1 cellular context compared by ENCODE assay signal in genomic region chr10:6580279-6581029, GRCh38.
TF ChIP-seq lines count a peak whose summit lies in the region.

No MANE protein-coding gene starts in this region.

TF ChIP-seq in HepG2, 621 proteins besides CTCF, POLR2A, EP300 and RAD21 (continued from another document and continues in another):
- TF ChIP-seq GTF3A (CRISPR knock-in tag; conservative IDR thresholded peaks at IDR 0.05), result no peak
- no peak for TF ChIP-seq ATM (IDR thresholded peaks at IDR 0.05; ENCODE audit: borderline replicate concordance)
- no peak for TF ChIP-seq ZNF296 (CRISPR knock-in tag; conservative IDR thresholded peaks at IDR 0.05)
- no peak for TF ChIP-seq ZBTB42 (CRISPR knock-in tag; IDR thresholded peaks at IDR 0.05)
- no peak for TF ChIP-seq SNRNP70 (IDR thresholded peaks at IDR 0.05; ENCODE audit: low read depth, low read length)
- peak; percentile 20; the same call in 1 of the 2 replicates for TF ChIP-seq MTA1 (CRISPR knock-in tag; IDR thresholded peaks at IDR 0.05; ENCODE audit: borderline replicate concordance)
- TF ChIP-seq ESRRA (CRISPR knock-in tag; IDR thresholded peaks at IDR 0.05; ENCODE audit: low read depth), result no peak
- no peak for TF ChIP-seq TBL1XR1 (IDR thresholded peaks at IDR 0.05; ENCODE audit: borderline replicate concordance, low read length, partially characterized antibody)
- peak; percentile 48; the same call in 1 of the 2 replicates for TF ChIP-seq ERF (CRISPR knock-in tag; IDR thresholded peaks at IDR 0.05)
- TF ChIP-seq ZC3H4 (CRISPR knock-in tag; IDR thresholded peaks at IDR 0.05; ENCODE audit: borderline replicate concordance), result no peak
- no peak for TF ChIP-seq HNF1A (IDR thresholded peaks at IDR 0.05; ENCODE audit: low read depth)
- TF ChIP-seq HNF1A (CRISPR knock-in tag; IDR thresholded peaks at IDR 0.05; ENCODE audit: borderline replicate concordance), result no peak
- TF ChIP-seq SMAD1 (CRISPR knock-in tag; IDR thresholded peaks at IDR 0.05; ENCODE audit: borderline replicate concordance, low read depth), result peak; percentile 74; the same call in 1 of the 2 replicates
- TF ChIP-seq SRSF9 (IDR thresholded peaks at IDR 0.05; ENCODE audit: borderline replicate concordance, insufficient read depth, low read depth, low read length, poor library complexity, severe bottlenecking), result no peak
- TF ChIP-seq ZFP1 (CRISPR knock-in tag; IDR thresholded peaks at IDR 0.05), result no peak
- TF ChIP-seq ELK4 (CRISPR knock-in tag; IDR thresholded peaks at IDR 0.05; ENCODE audit: borderline replicate concordance), result no peak
- no peak for TF ChIP-seq SNAPC4 (CRISPR knock-in tag; IDR thresholded peaks at IDR 0.05)
- no peak for TF ChIP-seq NRL (CRISPR knock-in tag; IDR thresholded peaks at IDR 0.05; ENCODE audit: borderline replicate concordance)
- no peak for TF ChIP-seq SIX4 (CRISPR knock-in tag; IDR thresholded peaks at IDR 0.05)
- no peak for TF ChIP-seq ZNF878 (CRISPR knock-in tag; IDR thresholded peaks at IDR 0.05)
- no peak for TF ChIP-seq ZKSCAN1 (IDR thresholded peaks at IDR 0.05; ENCODE audit: low read length)
- TF ChIP-seq EHMT2 (IDR thresholded peaks at IDR 0.05; ENCODE audit: borderline replicate concordance, low read depth, low read length), result no peak
- peak; percentile 72; the same call in 1 of the 2 replicates for TF ChIP-seq YEATS4 (CRISPR knock-in tag; IDR thresholded peaks at IDR 0.05; ENCODE audit: borderline replicate concordance)
- no peak for TF ChIP-seq LCORL (IDR thresholded peaks at IDR 0.05)
- no peak; the same call in 1 of the 2 replicates for TF ChIP-seq LCORL (CRISPR knock-in tag; IDR thresholded peaks at IDR 0.05)
- TF ChIP-seq IRF1 (CRISPR knock-in tag; IDR thresholded peaks at IDR 0.05; ENCODE audit: low read depth), result no peak
- TF ChIP-seq NFYB (CRISPR knock-in tag; IDR thresholded peaks at IDR 0.05), result peak; percentile 16; the same call in 1 of the 2 replicates
- no peak for TF ChIP-seq HNF4A (CRISPR knock-in tag; IDR thresholded peaks at IDR 0.05)
- no peak for TF ChIP-seq ZNF629 (CRISPR knock-in tag; conservative IDR thresholded peaks at IDR 0.05)
- no peak for TF ChIP-seq ZNF280D (CRISPR knock-in tag; IDR thresholded peaks at IDR 0.05)
- peak; percentile 52; the same call in 1 of the 2 replicates for TF ChIP-seq MYC (CRISPR knock-in tag; IDR thresholded peaks at IDR 0.05; ENCODE audit: borderline replicate concordance)
- 0 out of 2 replicates have a peak, but pooled peaks have one; percentile 56 for TF ChIP-seq ARHGAP35 (CRISPR knock-in tag; IDR thresholded peaks at IDR 0.05; ENCODE audit: borderline replicate concordance)
- no peak for TF ChIP-seq CCAR2 (optimal IDR thresholded peaks at IDR 0.05; ENCODE audit: low read depth, low read length)
- TF ChIP-seq JDP2 (CRISPR knock-in tag; IDR thresholded peaks at IDR 0.05; ENCODE audit: borderline replicate concordance), result no peak
- no peak for TF ChIP-seq GTF2F1 (IDR thresholded peaks at IDR 0.05; ENCODE audit: low read length)
- TF ChIP-seq CSRNP1 (CRISPR knock-in tag; IDR thresholded peaks at IDR 0.05), result no peak
- TF ChIP-seq MAZ (IDR thresholded peaks at IDR 0.05; ENCODE audit: borderline replicate concordance, low read depth, low read length), result no peak
- TF ChIP-seq MAZ (CRISPR knock-in tag; IDR thresholded peaks at IDR 0.05; ENCODE audit: low read depth), result peak; percentile 81; the same call in 1 of the 2 replicates
- peak; percentile 26; the same call in 1 of the 2 replicates for TF ChIP-seq ZBTB38 (CRISPR knock-in tag; IDR thresholded peaks at IDR 0.05)
- no peak for TF ChIP-seq ATF7 (IDR thresholded peaks at IDR 0.05)
- no peak for TF ChIP-seq ATF7 (CRISPR knock-in tag; IDR thresholded peaks at IDR 0.05)
- no peak for TF ChIP-seq NR2F2 (IDR thresholded peaks at IDR 0.05; ENCODE audit: borderline replicate concordance, low read depth)
- no peak for TF ChIP-seq JUN (CRISPR knock-in tag; IDR thresholded peaks at IDR 0.05)
- TF ChIP-seq REL (CRISPR knock-in tag; conservative IDR thresholded peaks at IDR 0.05), result no peak
- TF ChIP-seq ARID3A (IDR thresholded peaks at IDR 0.05; ENCODE audit: low read depth, low read length), result no peak
